Comparison of ENCODE assay signal across 1 cellular context in the genomic region with DNA sequence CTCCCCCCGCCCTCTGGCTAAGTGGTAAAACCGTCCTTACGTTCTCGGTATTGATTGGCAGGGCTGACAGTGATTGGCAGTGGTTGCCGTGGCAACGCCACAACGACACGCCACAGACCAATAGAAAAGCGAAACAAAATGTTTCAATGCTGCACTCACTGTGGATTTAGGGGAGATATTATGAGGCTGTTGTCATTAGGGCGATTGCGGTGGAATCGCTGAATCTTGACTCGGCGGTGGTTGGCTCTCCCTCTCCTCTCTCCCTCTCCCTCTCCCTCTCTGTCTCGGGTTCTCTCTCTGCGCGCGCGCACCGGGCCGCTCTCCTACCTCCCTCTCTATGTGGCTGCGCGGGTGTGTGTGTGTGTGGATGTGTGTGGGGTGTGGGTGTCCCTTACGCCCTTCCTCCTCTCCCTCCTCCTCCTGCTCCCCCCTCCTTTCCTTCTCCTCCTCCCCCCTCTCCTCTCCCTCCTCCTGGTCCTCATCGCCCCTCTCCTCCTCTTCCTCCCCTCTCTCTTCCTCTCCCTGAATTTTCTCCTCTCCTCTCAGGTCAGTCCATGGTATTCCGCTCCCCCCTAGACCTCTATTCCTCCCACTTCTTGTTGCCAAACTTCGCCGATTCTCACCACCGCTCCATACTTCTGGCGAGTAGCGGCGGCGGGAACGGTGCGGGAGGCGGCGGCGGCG.
TF ChIP-seq lines count a peak whose summit lies in the region.

SIX3 (plus strand) TSS at position 152 of the 684 bp plus-strand sequence; CDS start at position 555, 403 bp downstream.

TF ChIP-seq in IMR-90, 13 proteins besides CTCF, POLR2A, EP300 and RAD21 (continued from another document):
- TF ChIP-seq NFE2L2 (IDR thresholded peaks at IDR 0.05; ENCODE audit: low read depth, low read length) (no peak), FOS (IDR thresholded peaks at IDR 0.05; ENCODE audit: low read depth, low read length) (no peak), MAZ (IDR thresholded peaks at IDR 0.05; ENCODE audit: borderline replicate concordance, low read depth, low read length) (no peak), BHLHE40 (IDR thresholded peaks at IDR 0.05; ENCODE audit: low read depth, low read length) (no peak), ELK1 (IDR thresholded peaks at IDR 0.05; ENCODE audit: borderline replicate concordance, low read depth, low read length) (no peak)
